ENCODE assay signal across 8 cellular contexts in genomic region chr1:150696995-150697927, GRCh38. TPM values are rescaled to one million over a fixed set of nuclear protein-coding genes. Genes with fewer than 3 reads are reported as not detected.
DNase-seq lines count a peak whose midpoint lies in the region; ATAC-seq, FAIRE-seq and TF ChIP-seq lines count a peak whose summit lies in the region.

Gene GOLPH3L (minus strand): TSS chr1:150697154. CDS start chr1:150694838, 2,316 bp downstream.

- peak within 1 kb of the TSS; percentile 53 for H4K5ac ChIP-seq in H1 (ENCODE audit: insufficient read length, low read depth, low read length)

- H3K18ac ChIP-seq in H1 (ENCODE audit: extremely low read depth, low read length) = no peak within 1 kb of the TSS; the same call in 1 of the 2 replicates

- H3K4me2 ChIP-seq in H1 (ENCODE audit: insufficient read depth in 1 of 2, low read depth in 2 of 2, low read length in 2 of 2) = peak within 1 kb of the TSS; percentile 66 to 74

- H3K36me3 Mint-ChIP-seq in CD8-positive, alpha-beta T cell = peaks cover 25% of the 10 kb centered on the region
- H3K36me3 Mint-ChIP-seq in memory B cell = peaks cover 4% of the 10 kb centered on the region

- H4K20me1 ChIP-seq in H1 (replicated peaks in 1 of 2; ENCODE audit: control insufficient read depth in 1 of 2, insufficient read depth in 2 of 2, low read length in 2 of 2) = no peaks in the 10 kb centered on the region

- no peaks in the 10 kb centered on the region for H3K9me3 Mint-ChIP-seq in CD8-positive, alpha-beta T cell
- H3K9me3 Mint-ChIP-seq in memory B cell = no peaks in the 10 kb centered on the region

- H3K9ac ChIP-seq in H1 (replicated peaks in 1 of 4; ENCODE audit: extremely low read depth in 1 of 4, low read depth in 3 of 4, low read length in 3 of 4) = peak within 1 kb of the TSS; percentile 52 to 86 (median 64)

- POLR2A ChIA-PET in CD8-positive, alpha-beta T cell (lab: Charles Lee) = interaction anchor here (0.6 to 1.9 kb wide), 8 partner anchors 16 to 135 kb away, joined by 3 to 12 read pairs (median 4); partner anchors contain the start of genes ENSA and MCL1
- POLR2A ChIA-PET in activated CD8-positive, alpha-beta memory T cell treated with anti-CD3 and anti-CD28 coated beads for 36 hours (lab: Charles Lee) = interaction anchor here (0.6 to 1.4 kb wide), 4 partner anchors 68 to 234 kb away, joined by 3 to 6 read pairs (median 5); partner anchors contain the start of genes ENSA and MCL1
- POLR2A ChIA-PET in H1 (lab: Charles Lee; ENCODE audit: partially characterized antibody) = interaction anchor here (0.7 to 1.7 kb wide), 8 partner anchors 10 to 129 kb away, joined by 3 to 5 read pairs (median 3); partner anchors contain the start of genes CTSK and ENSA

- H3K4me1 ChIP-seq in CD8-positive, alpha-beta T cell (ENCODE audit: insufficient read depth, low read length) = peaks cover 7% of the 10 kb centered on the region
- no peaks in the 10 kb centered on the region for H3K4me1 ChIP-seq in H1 (replicated peaks in 1 of 4; ENCODE audit: control insufficient read depth in 3 of 4, insufficient read depth in 4 of 4, low read length in 3 of 4)

- peaks cover 38% of the 10 kb centered on the region for H3K4me1 Mint-ChIP-seq in CD8-positive, alpha-beta T cell (ENCODE audit: low read depth)
- H3K4me1 Mint-ChIP-seq in memory B cell = peaks cover 17% of the 10 kb centered on the region

- H4K91ac ChIP-seq in H1 (replicated peaks; ENCODE audit: insufficient read length, low read length) = no peak within 1 kb of the TSS

- peak within 1 kb of the TSS; percentile 92 for H3K27ac Mint-ChIP-seq in CD8-positive, alpha-beta T cell
- H3K27ac Mint-ChIP-seq in memory B cell = peak within 1 kb of the TSS; percentile 91

- H3K56ac ChIP-seq in H1 (replicated peaks; ENCODE audit: insufficient read length, low read depth, low read length) = no peak within 1 kb of the TSS

- peak within 1 kb of the TSS; percentile 81 for H3K27ac ChIP-seq in CD8-positive, alpha-beta T cell (ENCODE audit: low read depth, low read length)
- peak within 1 kb of the TSS; percentile 68; the same call in 1 of the 2 replicates for H3K27ac ChIP-seq in H1 (ENCODE audit: low read depth, low read length)

- TF ChIP-seq POLR2A in H1 (IDR thresholded peaks at IDR 0.05; ENCODE audit: control extremely low read depth in 1 of 2, low read depth in 2 of 2, low read length in 2 of 2) = peak; percentile 54 to 75

- TF ChIP-seq EP300 in H1 (IDR thresholded peaks at IDR 0.05; ENCODE audit: borderline replicate concordance in 1 of 2, low read depth in 2 of 2, low read length in 2 of 2) = no peak

- no peak within 1 kb of the TSS; the same call in 1 of the 2 replicates for H2BK15ac ChIP-seq in H1 (ENCODE audit: low read length)

- CTCF ChIA-PET in CD8-positive, alpha-beta T cell (lab: Charles Lee) = interaction anchor here (0.7 to 1.4 kb wide), 4 partner anchors 11 to 136 kb away, joined by 3 to 5 read pairs (median 4); no protein-coding TSS in a partner anchor
- CTCF ChIA-PET in activated CD8-positive, alpha-beta memory T cell treated with anti-CD3 and anti-CD28 coated beads for 36 hours (lab: Charles Lee) = interaction anchor here (0.8 to 1.3 kb wide), 3 partner anchors 75 to 225 kb away, joined by 3 to 4 read pairs (median 3); no protein-coding TSS in a partner anchor
- CTCF ChIA-PET in H1 (lab: Charles Lee; ENCODE audit: partially characterized antibody) = interaction anchor here (0.6 to 1.5 kb wide), 7 partner anchors 40 to 221 kb away, joined by 3 to 9 read pairs (median 3); no protein-coding TSS in a partner anchor

- H3K79me2 ChIP-seq in H1 (ENCODE audit: control insufficient read depth in 1 of 2, insufficient read depth in 2 of 2, low read length in 2 of 2) = peaks cover 0 to 17% of the 10 kb centered on the region in 2 experiments; a peak in 3 of 4 replicates

- H3K23me2 ChIP-seq in H1 (ENCODE audit: low read depth, low read length) = peaks cover 2% of the 10 kb centered on the region

- H4K8ac ChIP-seq in H1 (ENCODE audit: extremely low read depth, insufficient read depth, low read length) = no peak within 1 kb of the TSS

- peaks cover 8% of the 10 kb centered on the region for H3K36me3 ChIP-seq in CD8-positive, alpha-beta T cell (ENCODE audit: insufficient read depth, low read length)
- peaks cover 2 to 25% (median 5%) of the 10 kb centered on the region in 4 experiments; a peak in 5 of 8 replicates for H3K36me3 ChIP-seq in H1 (ENCODE audit: control insufficient read depth in 2 of 4, insufficient read depth in 4 of 4, low read length in 3 of 4)

- FAIRE-seq in H1 (lab: Jason Lieb, UNC) = peak; percentile 99

- H3K9me3 ChIP-seq in CD8-positive, alpha-beta T cell (ENCODE audit: low read length) = no peaks in the 10 kb centered on the region
- H3K9me3 ChIP-seq in H1 (ENCODE audit: insufficient read depth in 2 of 2, low read depth in 1 of 2, low read length in 1 of 2) = no peaks in the 10 kb centered on the region

- no peak within 1 kb of the TSS for H2BK20ac ChIP-seq in H1 (ENCODE audit: low read length)

- peaks cover 2% of the 10 kb centered on the region for H3K27me3 Mint-ChIP-seq in CD8-positive, alpha-beta T cell (ENCODE audit: low read depth)
- no peaks in the 10 kb centered on the region for H3K27me3 Mint-ChIP-seq in memory B cell

- H3K4me3 Mint-ChIP-seq in CD8-positive, alpha-beta T cell = peak within 1 kb of the TSS; percentile 98
- H3K4me3 Mint-ChIP-seq in memory B cell = peak within 1 kb of the TSS; percentile 97

- no peak; a peak in 1 of 4 replicates for TF ChIP-seq RAD21 in H1 (IDR thresholded peaks at IDR 0.05 in 1 of 2, conservative IDR thresholded peaks at IDR 0.05 in 1 of 2; ENCODE audit: low read depth in 2 of 2, low read length in 2 of 2)

- no peaks in the 10 kb centered on the region; the same call in 1 of the 2 replicates for H3K79me1 ChIP-seq in H1 (ENCODE audit: low read depth, low read length)

- ATAC-seq in CD8-positive, alpha-beta T cell = peak; percentile 98
- peak; percentile 98 for ATAC-seq in memory B cell (ENCODE audit: low read depth)

- no peak within 1 kb of the TSS for H3K4ac ChIP-seq in H1 (replicated peaks; ENCODE audit: insufficient read length, low read depth, low read length)

- 6% methylated on average over 18 of the region's 18 CpGs; no CpG with 5 or more reads in 1 of the 2 experiments for WGBS in H1 (ENCODE audit: extremely low coverage in 1 of 2, insufficient coverage in 1 of 2, insufficient read length in 1 of 2, insufficient replicate concordance in 2 of 2, low coverage in 1 of 2, low lambda C conversion rate in 2 of 2, missing lambda C conversion rate in 1 of 2), 2 experiments

- intact Hi-C loops in CD8-positive, alpha-beta T cell (cut with DNase I, micrococcal nuclease) = loop anchor here (1.0 to 10.0 kb wide), 10 partner anchors 68 to 311 kb away; partner anchors contain the start of genes ARNT (in 2 of the 2), ENSA (in 2 of the 2), PRUNE1 (in 2 of the 2) and MINDY1 (in 1 of the 2)

- H2AFZ ChIP-seq in H1 (ENCODE audit: low read length) = peak within 1 kb of the TSS; percentile 97

- no peak within 1 kb of the TSS for H3K23ac ChIP-seq in H1 (ENCODE audit: insufficient read length)

- H3K27me3 ChIP-seq in CD8-positive, alpha-beta T cell (ENCODE audit: insufficient read depth, low read length) = no peaks in the 10 kb centered on the region
- H3K27me3 ChIP-seq in H1 (replicated peaks in 1 of 4; ENCODE audit: control insufficient read depth in 3 of 4, extremely low read depth in 1 of 4, insufficient read depth in 3 of 4, low read length in 3 of 4) = peaks cover 0 to under 1% (median 0%) of the 10 kb centered on the region in 4 experiments; a peak in 1 of 7 replicates

- TF ChIP-seq CTCF in CD8-positive, alpha-beta T cell (IDR thresholded peaks at IDR 0.05) = no peak
- no peak for TF ChIP-seq CTCF in GM20000 (IDR thresholded peaks at IDR 0.05; ENCODE audit: extremely low read depth, missing control alignments)
- TF ChIP-seq CTCF in H1 (IDR thresholded peaks at IDR 0.05; ENCODE audit: control extremely low read depth in 1 of 3, insufficient read depth in 1 of 3, low read depth in 1 of 3, low read length in 3 of 3) = no peak

- peak; percentile 76 to 94 (median 83) for DNase-seq in CD8-positive, alpha-beta T cell
- DNase-seq in GM20000 (ENCODE audit: low spot score) = peak; percentile 88
- peak; percentile 98 for DNase-seq in HT-29 (ENCODE audit: low spot score)
- peak; percentile 96 to 99 for DNase-seq in NOMO-1 (lab: John Stamatoyannopoulos, UW; ENCODE audit: unreplicated experiment in 2 of 2)
- DNase-seq in H1 (ENCODE audit: low read depth in 1 of 2, low spot score in 2 of 2) = peak; percentile 85 to 94
- DNase-seq in memory B cell (ENCODE audit: low spot score in 2 of 2) = peak; percentile 62 to 76
- peak; percentile 76 for DNase-seq in stimulated activated CD8-positive, alpha-beta memory T cell treated with anti-CD3 and anti-CD28 coated beads, Interleukin-12 subunit alpha, Interleukin-12 subunit beta, amount 100 ng/mL, for 24 hours (ENCODE audit: extremely low read depth)

- no peak within 1 kb of the TSS for H2AK5ac ChIP-seq in H1 (ENCODE audit: low read depth, low read length)

- H3K4me3 ChIP-seq in CD8-positive, alpha-beta T cell (ENCODE audit: low read depth, low read length) = peak within 1 kb of the TSS; percentile 88
- peak within 1 kb of the TSS; percentile 74 to 98 (median 94) for H3K4me3 ChIP-seq in H1 (ENCODE audit: extremely low read depth in 1 of 4, insufficient read depth in 2 of 4, low read depth in 3 of 4, low read length in 4 of 4)

- no peak within 1 kb of the TSS for H2BK120ac ChIP-seq in H1 (replicated peaks; ENCODE audit: low read depth, low read length)

- no peak within 1 kb of the TSS for H2BK12ac ChIP-seq in H1 (ENCODE audit: low read depth, low read length)

- H2BK5ac ChIP-seq in H1 (ENCODE audit: low read depth, low read length) = no peak within 1 kb of the TSS; the same call in 1 of the 2 replicates

- H3K14ac ChIP-seq in H1 (ENCODE audit: insufficient read length) = no peak within 1 kb of the TSS

TF ChIP-seq in H1, 55 proteins besides CTCF, POLR2A, EP300 and RAD21 (continues in another document):
- no peak for TF ChIP-seq HDAC6 (IDR thresholded peaks at IDR 0.05; ENCODE audit: low read depth, low read length)
- peak; percentile 66 for TF ChIP-seq PHF8 (conservative IDR thresholded peaks at IDR 0.05; ENCODE audit: low read depth, low read length)
- no peak for TF ChIP-seq CREB1 (IDR thresholded peaks at IDR 0.05)
- no peak for TF ChIP-seq SUZ12 (IDR thresholded peaks at IDR 0.05; ENCODE audit: low read length)

RNA-seq across cellular contexts. Expression of gene GOLPH3L, which starts in this region (rescaled TPM):
- 1 to 10 TPM; 1.6 to 1.8 TPM for total RNA-seq in CD8-positive, alpha-beta T cell
- 4.9 and 7.7 TPM in 2 replicates for total RNA-seq in HT-29 (2014; rRNA removed; shearing (Covaris generic))
- 10 to 100 TPM; 15.4 to 18.8 TPM for total RNA-seq in activated CD8-positive, alpha-beta memory T cell treated with anti-CD3 and anti-CD28 coated beads for 36 hours
- total RNA-seq in H1 (2021; fragmentation: NEBNext Ultra II Directional; extraction: Animal tissue kit (Norgen Biotek cat#: 25700)) = 39.8 and 40.8 TPM in 2 replicates
- 8.0 and 13.3 TPM in 2 replicates for polyA plus RNA-seq in H1 (2011; rRNA removed)
- 14.1 TPM for polyA plus RNA-seq in H1 (2011; cell fraction: cytosol; rRNA removed)
- 4.1 TPM for polyA plus RNA-seq in H1 (2011; cell fraction: nucleus; rRNA removed)
- 23.8 to 34.1 TPM (median 29.4 TPM) in 4 replicates for polyA plus RNA-seq in H1 (2012, experiment 1 of 2)
- 4.5 TPM for polyA plus RNA-seq in H1 (2012, experiment 2 of 2)
- 23.6 TPM for polyA plus RNA-seq in H1 (2013, experiment 1 of 2)
- 25.1 TPM for polyA plus RNA-seq in H1 (2013, experiment 2 of 2)
- polyA minus RNA-seq in H1 (2011; rRNA and poly(A)+ RNA removed) = 23.6 and 33.8 TPM in 2 replicates
- 25.9 TPM for polyA minus RNA-seq in H1 (2011; cell fraction: cytosol; rRNA and poly(A)+ RNA removed)
- 14.8 TPM for polyA minus RNA-seq in H1 (2011; cell fraction: nucleus; rRNA and poly(A)+ RNA removed)

Comparison
In these comparisons a context has a peak if more than half of its experiments do, and no peak if none do; other contexts are left out.
1. Peak in every context shown above with its lines: DNase-seq, ATAC-seq, H3K4me3 ChIP-seq and H3K27ac ChIP-seq.